18 cellular contexts compared by ENCODE assay signal in the genomic region with DNA sequence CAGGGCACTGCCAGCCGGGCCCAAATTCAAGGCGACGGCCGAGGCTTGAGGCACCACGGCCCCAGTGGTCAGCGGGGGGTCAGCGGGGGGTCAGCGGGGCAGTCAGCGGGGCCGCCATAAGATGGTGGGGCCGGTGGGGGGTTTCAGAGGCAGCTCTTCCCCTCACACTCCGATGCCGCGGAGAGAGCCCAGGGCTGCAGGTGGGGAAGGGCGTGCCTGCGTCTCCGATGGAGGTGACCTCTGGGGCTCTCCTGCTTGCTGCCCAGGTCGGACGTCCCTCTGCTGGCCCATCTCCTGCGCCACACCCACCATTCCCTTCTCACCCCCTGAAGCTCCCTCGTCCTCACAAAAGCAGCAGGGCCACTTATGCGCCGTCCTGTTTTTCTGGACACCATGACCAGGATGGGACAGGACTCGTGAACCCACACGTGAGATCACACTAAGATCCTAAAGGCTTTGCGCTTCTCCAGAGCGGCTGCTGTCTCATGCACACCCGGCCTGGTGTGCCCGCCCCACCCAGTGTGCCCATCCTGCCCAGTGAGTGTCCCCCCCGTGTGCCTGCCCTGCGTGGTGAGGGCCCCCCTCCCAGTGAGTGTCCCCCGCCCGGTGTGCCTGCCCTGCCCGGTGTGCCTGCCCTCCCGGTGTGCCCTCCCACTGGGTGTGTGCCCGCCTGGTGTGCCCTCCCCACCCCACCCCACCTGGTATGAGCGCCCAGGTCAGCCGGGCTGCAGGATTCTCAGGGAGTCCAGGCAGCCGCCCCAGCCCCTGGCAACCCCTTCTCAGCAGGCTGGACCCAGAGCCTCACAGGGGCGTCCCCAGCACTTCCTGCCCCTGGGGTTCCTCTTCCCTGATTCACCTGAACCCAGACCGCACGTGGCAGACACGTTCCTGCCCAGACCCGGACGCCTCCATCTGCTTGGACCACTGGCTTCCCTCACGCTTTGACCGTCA. TPM values are rescaled to one million over a fixed set of nuclear protein-coding genes. Genes with fewer than 3 reads are reported as not detected.
DNase-seq lines count a peak whose midpoint lies in the region; ATAC-seq, FAIRE-seq and TF ChIP-seq lines count a peak whose summit lies in the region.
"Had no signal": no experiment of that assay in that cellular context is flagged by ENCODE, and none has a peak within 500 bp of the region (broad histone marks: within the 10 kb centered on the region; RNA-seq: fewer than 3 reads in every experiment).

No MANE protein-coding gene starts in this region.

- no peak overlapping the region; the same call in 1 of the 2 replicates for H3K14ac ChIP-seq in H9 (ENCODE audit: insufficient read depth, low read length)

- H3K4me3 Mint-ChIP-seq in activated CD4-positive, alpha-beta T cell treated with anti-CD3 and anti-CD28 coated beads, Interleukin-2, amount 10 ng/mL, durations not matched to agents 24 days and 14 days, result no peak overlapping the region
- H3K4me3 Mint-ChIP-seq in H9, result no peak overlapping the region
- H3K4me3 Mint-ChIP-seq in CD8-positive, alpha-beta memory T cell, result no peak overlapping the region
- H3K4me3 Mint-ChIP-seq: CD4-positive, alpha-beta T cell; dendritic cell treated with granulocyte-macrophage colony-stimulating factor and Interleukin-4, amounts not matched to agents 40 ng/mL and 50 ng/mL, for 4 days had no signal

- no peak overlapping the region for H4K5ac ChIP-seq in H9 (ENCODE audit: insufficient read length, low read depth, low read length)

- H3K27me3 Mint-ChIP-seq in activated CD4-positive, alpha-beta T cell treated with anti-CD3 and anti-CD28 coated beads, Interleukin-2, amount 10 ng/mL, durations not matched to agents 24 days and 14 days, result peaks cover 12% of the 10 kb centered on the region
- H3K27me3 Mint-ChIP-seq in H9 (ENCODE audit: low read depth), result peaks cover 4% of the 10 kb centered on the region
- H3K27me3 Mint-ChIP-seq in CD8-positive, alpha-beta memory T cell, result peaks cover 27 to 47% of the 10 kb centered on the region in 2 donors

- TF ChIP-seq CTCF in H9 (conservative IDR thresholded peaks at IDR 0.05), result no peak
- TF ChIP-seq CTCF in kidney (IDR thresholded peaks at IDR 0.05; ENCODE audit: borderline replicate concordance, extremely low read depth, insufficient read depth), result no peak
- TF ChIP-seq CTCF in spleen (IDR thresholded peaks at IDR 0.05 in 8 of 11, conservative IDR thresholded peaks at IDR 0.05 in 3 of 11), result no peak

- H4K8ac ChIP-seq in H9 (replicated peaks; ENCODE audit: insufficient read length, low read depth, low read length), result no peak overlapping the region

- H3K9me3 ChIP-seq in H9 (ENCODE audit: control insufficient read depth, low read depth, low read length) (no peaks in the 10 kb centered on the region), kidney (ENCODE audit: control insufficient read depth in 1 of 2, low read length in 2 of 2) (no peaks in the 10 kb centered on the region), spleen (no peaks in the 10 kb centered on the region)
- no peaks in the 10 kb centered on the region for H3K9me3 ChIP-seq in CD8-positive, alpha-beta memory T cell (ENCODE audit: low read length)
- H3K9me3 ChIP-seq: transverse colon had no signal

- H3K79me1 ChIP-seq in H9 (ENCODE audit: insufficient read depth, low read depth, low read length, poor library complexity, severe bottlenecking), result no peaks in the 10 kb centered on the region

- H3K36me3 ChIP-seq in kidney (ENCODE audit: control insufficient read depth in 1 of 2, insufficient read depth in 2 of 2, low read length in 2 of 2) (no peaks in the 10 kb centered on the region), spleen (no peaks in the 10 kb centered on the region)
- H3K36me3 ChIP-seq in CD8-positive, alpha-beta memory T cell (ENCODE audit: insufficient read depth, low read length), result no peaks in the 10 kb centered on the region
- H3K36me3 ChIP-seq: transverse colon had no signal

- H2AK5ac ChIP-seq in H9 (ENCODE audit: insufficient read length, low read length), result no peak overlapping the region

- H2AFZ ChIP-seq in H9 (ENCODE audit: low read length), result no peak overlapping the region
- H2AFZ ChIP-seq: PC-9 had no signal

- no peak for ATAC-seq in HG02623 (IDR thresholded peaks at IDR 0.05; ENCODE audit: unreplicated experiment)

- H3K27me3 ChIP-seq in H9 (ENCODE audit: insufficient read depth, low read length) (no peaks in the 10 kb centered on the region), spleen (replicated peaks in 1 of 7) (peaks cover 0 to 92% (median 19%) of the 10 kb centered on the region in 7 donors)
- H3K27me3 ChIP-seq in CD8-positive, alpha-beta memory T cell (ENCODE audit: insufficient read depth, low read length, poor library complexity, severe bottlenecking), result peaks cover 8% of the 10 kb centered on the region
- H3K27me3 ChIP-seq: transverse colon had no signal

- POLR2A ChIA-PET in CD8-positive, alpha-beta memory T cell (lab: Charles Lee), result no interaction called here

- H4K20me1 ChIP-seq in H9 (ENCODE audit: control insufficient read depth, insufficient read depth, insufficient read length), result no peaks in the 10 kb centered on the region

- no peak for TF ChIP-seq POLR2A in spleen (IDR thresholded peaks at IDR 0.05)

- no peak overlapping the region for H2BK120ac ChIP-seq in H9 (ENCODE audit: low read depth, low read length, poor library complexity, severe bottlenecking)

- H2BK15ac ChIP-seq in H9 (ENCODE audit: low read depth, low read length), result no peak overlapping the region

- WGBS in H9 (ENCODE audit: extremely low coverage, insufficient read length, low lambda C conversion rate), result no CpG with 5 or more reads among the region's 47 CpGs
- 79 to 83% (median 80%) methylated on average over 33 to 47 of the region's 47 CpGs for WGBS in spleen, 5 donors

- H2BK5ac ChIP-seq in H9 (ENCODE audit: insufficient read length, low read length), result no peak overlapping the region

- H2BK12ac ChIP-seq in H9 (ENCODE audit: insufficient read length, low read depth, low read length), result no peak overlapping the region

- H3K4ac ChIP-seq in H9 (ENCODE audit: low read depth, low read length), result no peak overlapping the region

- no peak overlapping the region for H3K4me2 ChIP-seq in H9 (ENCODE audit: insufficient read depth, insufficient read length, low read length)
- H3K4me2 ChIP-seq: KMS-11, PC-9 had no signal

- FAIRE-seq in kidney (lab: Jason Lieb, UNC), result no peak

- DNase-seq in activated CD4-positive, alpha-beta T cell treated with anti-CD3 and anti-CD28 coated beads, Interleukin-2, amount 10 ng/mL, durations not matched to agents 24 days and 14 days, result no peak
- DNase-seq in activated CD4-positive, alpha-beta T cell treated with anti-CD3 and anti-CD28 coated beads for 4 hours, result no peak
- DNase-seq in H9 (peak; percentile 18), kidney (peak; percentile 65), spleen (peak; percentile 54), HuH-7 (ENCODE audit: low spot score) (no peak)
- DNase-seq in CD8-positive, alpha-beta memory T cell, result no peak
- DNase-seq: activated CD4-positive, alpha-beta T cell treated with anti-CD3 and anti-CD28 coated beads, Interleukin-2, amount 50 U/mL, for 48 hours; activated gamma-delta T cell; CD4-positive, alpha-beta T cell; nucleus accumbens; PC-9 had no signal

- H3K4me1 ChIP-seq in H9 (ENCODE audit: insufficient read depth, low read length), result no peaks in the 10 kb centered on the region
- H3K4me1 ChIP-seq in kidney (ENCODE audit: control insufficient read depth in 1 of 2, insufficient read depth in 1 of 2, low read depth in 1 of 2, low read length in 2 of 2), result peaks cover 7 to 21% of the 10 kb centered on the region in 2 donors
- H3K4me1 ChIP-seq in spleen, result peaks cover 0 to 58% (median 27%) of the 10 kb centered on the region in 6 donors
- peaks cover 31% of the 10 kb centered on the region for H3K4me1 ChIP-seq in CD8-positive, alpha-beta memory T cell (ENCODE audit: insufficient read depth, low read length)

- H3K9ac ChIP-seq in H9 (ENCODE audit: extremely low read depth, insufficient read length, low read length) (no peak overlapping the region), kidney (ENCODE audit: low read length in 2 of 2) (no peak overlapping the region)
- H3K9ac ChIP-seq: KMS-11 had no signal

- no peak overlapping the region for H4K91ac ChIP-seq in H9 (ENCODE audit: insufficient read length, low read depth, low read length)

- peaks cover 53% of the 10 kb centered on the region for H3K4me1 Mint-ChIP-seq in activated CD4-positive, alpha-beta T cell treated with anti-CD3 and anti-CD28 coated beads, Interleukin-2, amount 10 ng/mL, durations not matched to agents 24 days and 14 days
- H3K4me1 Mint-ChIP-seq in H9, result 0 out of 4 replicates have a peak, but pooled peaks cover 0 to 2% of the 10 kb centered on the region in 2 experiments
- peaks cover 25 to 27% (median 25%) of the 10 kb centered on the region in 3 donors for H3K4me1 Mint-ChIP-seq in CD8-positive, alpha-beta memory T cell

- no peaks in the 10 kb centered on the region for H3K79me2 ChIP-seq in H9 (ENCODE audit: insufficient read depth, low read length)

- peak overlapping the region; percentile 15 for H3K27ac Mint-ChIP-seq in activated CD4-positive, alpha-beta T cell treated with anti-CD3 and anti-CD28 coated beads, Interleukin-2, amount 10 ng/mL, durations not matched to agents 24 days and 14 days
- H3K27ac Mint-ChIP-seq in H9, result no peak overlapping the region; a peak in 2 of 7 replicates
- H3K27ac Mint-ChIP-seq in CD8-positive, alpha-beta memory T cell, result no peak overlapping the region
- H3K27ac Mint-ChIP-seq: CD4-positive, alpha-beta T cell; dendritic cell treated with granulocyte-macrophage colony-stimulating factor and Interleukin-4, amounts not matched to agents 40 ng/mL and 50 ng/mL, for 4 days had no signal

- H3K27ac ChIP-seq in H9 (ENCODE audit: insufficient read length, low read depth, low read length) (no peak overlapping the region), kidney (ENCODE audit: low read depth in 2 of 2, low read length in 2 of 2) (no peak overlapping the region), spleen (peak overlapping the region in 1 of 8 donors; percentile 76)
- H3K27ac ChIP-seq in CD8-positive, alpha-beta memory T cell (ENCODE audit: low read depth, low read length), result no peak overlapping the region
- H3K27ac ChIP-seq: HL-60, PC-9, transverse colon had no signal

- no peak overlapping the region for H2BK20ac ChIP-seq in H9 (ENCODE audit: low read depth, low read length, poor library complexity, severe bottlenecking)

- no peak overlapping the region for H3K4me3 ChIP-seq in kidney (ENCODE audit: low read length in 2 of 2)
- no peak overlapping the region for H3K4me3 ChIP-seq in spleen
- H3K4me3 ChIP-seq in CD8-positive, alpha-beta memory T cell (ENCODE audit: low read length), result no peak overlapping the region
- H3K4me3 ChIP-seq: PC-9, transverse colon had no signal

- CTCF ChIA-PET in CD8-positive, alpha-beta memory T cell (lab: Charles Lee), result no interaction called here

- no peak overlapping the region for H3K23ac ChIP-seq in H9 (ENCODE audit: insufficient read length, low read depth, low read length)

- no peak overlapping the region for H3K56ac ChIP-seq in H9 (ENCODE audit: insufficient read length, low read depth, low read length)

- H3K9me3 Mint-ChIP-seq in activated CD4-positive, alpha-beta T cell treated with anti-CD3 and anti-CD28 coated beads, Interleukin-2, amount 10 ng/mL, durations not matched to agents 24 days and 14 days, result no peaks in the 10 kb centered on the region
- no peaks in the 10 kb centered on the region for H3K9me3 Mint-ChIP-seq in H9
- no peaks in the 10 kb centered on the region for H3K9me3 Mint-ChIP-seq in CD8-positive, alpha-beta memory T cell
- H3K9me3 Mint-ChIP-seq: CD4-positive, alpha-beta T cell; dendritic cell treated with granulocyte-macrophage colony-stimulating factor and Interleukin-4, amounts not matched to agents 40 ng/mL and 50 ng/mL, for 4 days had no signal

- intact Hi-C loops in activated CD4-positive, alpha-beta T cell treated with anti-CD3 and anti-CD28 coated beads, Interleukin-2, amount 10 ng/mL, durations not matched to agents 24 days and 14 days (cut with micrococcal nuclease), result loop anchor here (5.0 kb wide), 2 partner anchors 33 to 47 kb away; a partner anchor contains a TSS
- intact Hi-C loops in kidney (cut with DNase I), result no loop called here
- intact Hi-C loops in spleen (cut with DNase I; ENCODE audit: low total_unique reads), result no loop called here

- no peaks in the 10 kb centered on the region for H3K36me3 Mint-ChIP-seq in activated CD4-positive, alpha-beta T cell treated with anti-CD3 and anti-CD28 coated beads, Interleukin-2, amount 10 ng/mL, durations not matched to agents 24 days and 14 days (ENCODE audit: low read depth)
- no peaks in the 10 kb centered on the region for H3K36me3 Mint-ChIP-seq in H9 (ENCODE audit: insufficient read depth in 1 of 3, low read depth in 3 of 3)
- no peaks in the 10 kb centered on the region for H3K36me3 Mint-ChIP-seq in CD8-positive, alpha-beta memory T cell

- H3K18ac ChIP-seq in H9 (ENCODE audit: insufficient read length, low read depth, low read length), result no peak overlapping the region

- H3T11ph ChIP-seq in H9 (ENCODE audit: low read length), result no peak overlapping the region

- no peaks in the 10 kb centered on the region for H3K23me2 ChIP-seq in H9 (ENCODE audit: insufficient read length, low read depth, low read length, poor library complexity, severe bottlenecking)

RNA-seq across cellular contexts. Expression of a gene that starts 48.7 kb away (rescaled TPM):
- 3.3 and 4.0 TPM in 2 replicates for total RNA-seq in activated CD4-positive, alpha-beta T cell treated with anti-CD3 and anti-CD28 coated beads, Interleukin-2, amount 10 ng/mL, durations not matched to agents 24 days and 14 days
- 7.3 and 7.7 TPM in 2 replicates for total RNA-seq in H9 (2021)
- 14.1 TPM for total RNA-seq in kidney
- 7.9 TPM for polyA plus RNA-seq in kidney (ENCODE audit: insufficient read depth, low read depth, low replicate concordance)
- 10 to 100 TPM in 6 of 7 donors, 1 to 10 TPM in 1; 1.4 to 52.3 (median 17.9) TPM for total RNA-seq in spleen
- polyA plus RNA-seq in spleen, result 10 to 100 TPM in 1 of 3 donors, 1 to 10 TPM in 2; 5.9 to 16.4 (median 7.0) TPM
- under 1 TPM; 0.20 to 0.48 TPM for total RNA-seq in CD8-positive, alpha-beta memory T cell
- not detected for polyA plus RNA-seq in CD8-positive, alpha-beta memory T cell
- total RNA-seq: epithelial cell of proximal tubule had no signal

Comparison
In these comparisons a context has a peak if more than half of its experiments do, and no peak if none do; other contexts are left out.
1. DNase-seq: peak in H9 (single experiment), kidney (single experiment) and spleen (single experiment); none in activated CD4-positive, alpha-beta T cell treated with anti-CD3 and anti-CD28 coated beads, Interleukin-2, amount 10 ng/mL, durations not matched to agents 24 days and 14 days (single experiment), activated CD4-positive, alpha-beta T cell treated with anti-CD3 and anti-CD28 coated beads for 4 hours (0 of 2), HuH-7 (single experiment) and CD8-positive, alpha-beta memory T cell (0 of 5).